1 cellular context compared by ENCODE assay signal in genomic region chrX:2897311-2897689, GRCh38.
TF ChIP-seq lines count a peak whose summit lies in the region.

No MANE protein-coding gene starts in this region.

TF ChIP-seq in H1, 55 proteins besides CTCF, POLR2A, EP300 and RAD21:
- no peak for TF ChIP-seq TEAD4 (IDR thresholded peaks at IDR 0.05; ENCODE audit: low read depth, low read length)
- TF ChIP-seq CBX8 (IDR thresholded peaks at IDR 0.05; ENCODE audit: borderline replicate concordance, low read depth, low read length), result no peak
- TF ChIP-seq CBX5 (IDR thresholded peaks at IDR 0.05; ENCODE audit: low read depth, low read length), result no peak
- no peak for TF ChIP-seq CREB1 (IDR thresholded peaks at IDR 0.05)
- TF ChIP-seq CHD1 (IDR thresholded peaks at IDR 0.05; ENCODE audit: low read depth, low read length), result no peak
- TF ChIP-seq MAFK (IDR thresholded peaks at IDR 0.05; ENCODE audit: low read depth, low read length), result no peak
- TF ChIP-seq RXRA (IDR thresholded peaks at IDR 0.05; ENCODE audit: insufficient read depth, low read depth, low read length), result no peak
- no peak for TF ChIP-seq SAP30 (IDR thresholded peaks at IDR 0.05; ENCODE audit: insufficient read depth, insufficient replicate concordance, low read length)
- no peak for TF ChIP-seq RBBP5 (IDR thresholded peaks at IDR 0.05; ENCODE audit: borderline replicate concordance, low read depth, low read length)
- TF ChIP-seq SUZ12 (IDR thresholded peaks at IDR 0.05; ENCODE audit: low read length), result no peak
- TF ChIP-seq HDAC6 (IDR thresholded peaks at IDR 0.05; ENCODE audit: low read depth, low read length), result no peak
- no peak for TF ChIP-seq E2F6 (IDR thresholded peaks at IDR 0.05)
- TF ChIP-seq MAX (IDR thresholded peaks at IDR 0.05), result no peak
- no peak for TF ChIP-seq SP1 (IDR thresholded peaks at IDR 0.05; ENCODE audit: low read depth, low read length)
- TF ChIP-seq PHF8 (conservative IDR thresholded peaks at IDR 0.05; ENCODE audit: low read depth, low read length), result no peak
- TF ChIP-seq ATF3 (IDR thresholded peaks at IDR 0.05; ENCODE audit: insufficient read depth, low read depth, low read length), result no peak
- TF ChIP-seq SIN3A (conservative IDR thresholded peaks at IDR 0.05 in 1 of 2, IDR thresholded peaks at IDR 0.05 in 1 of 2; ENCODE audit: low read depth in 1 of 2, low read length in 2 of 2), result no peak
- TF ChIP-seq EGR1 (IDR thresholded peaks at IDR 0.05; ENCODE audit: borderline replicate concordance, low read depth, low read length), result no peak
TF ChIP-seq in H1: peak in this region for 0.
